ENCODE assay signal across 1 cellular context in genomic region chr2:68467077-68467960, GRCh38.
TF ChIP-seq lines count a peak whose summit lies in the region.

A gene with protein sequence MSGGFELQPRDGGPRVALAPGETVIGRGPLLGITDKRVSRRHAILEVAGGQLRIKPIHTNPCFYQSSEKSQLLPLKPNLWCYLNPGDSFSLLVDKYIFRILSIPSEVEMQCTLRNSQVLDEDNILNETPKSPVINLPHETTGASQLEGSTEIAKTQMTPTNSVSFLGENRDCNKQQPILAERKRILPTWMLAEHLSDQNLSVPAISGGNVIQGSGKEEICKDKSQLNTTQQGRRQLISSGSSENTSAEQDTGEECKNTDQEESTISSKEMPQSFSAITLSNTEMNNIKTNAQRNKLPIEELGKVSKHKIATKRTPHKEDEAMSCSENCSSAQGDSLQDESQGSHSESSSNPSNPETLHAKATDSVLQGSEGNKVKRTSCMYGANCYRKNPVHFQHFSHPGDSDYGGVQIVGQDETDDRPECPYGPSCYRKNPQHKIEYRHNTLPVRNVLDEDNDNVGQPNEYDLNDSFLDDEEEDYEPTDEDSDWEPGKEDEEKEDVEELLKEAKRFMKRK (plus strand): TSS chr2:68467585. CDS start chr2:68467732, 147 bp downstream.
A gene with protein sequence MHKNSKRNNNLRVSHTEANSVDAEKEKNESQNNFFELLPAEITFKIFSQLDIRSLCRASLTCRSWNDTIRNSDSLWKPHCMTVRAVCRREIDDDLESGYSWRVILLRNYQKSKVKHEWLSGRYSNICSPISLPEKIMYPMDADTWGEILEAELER (minus strand): TSS chr2:68467294. CDS start chr2:68465145, 2,149 bp downstream.

TF ChIP-seq in HepG2, 621 proteins besides CTCF, POLR2A, EP300 and RAD21 (continued from another document):
- TF ChIP-seq CSRNP1 (CRISPR knock-in tag; IDR thresholded peaks at IDR 0.05) (peak; percentile 65; the same call in 1 of the 2 replicates), ZFP91 (CRISPR knock-in tag; IDR thresholded peaks at IDR 0.05; ENCODE audit: borderline replicate concordance) (peak; percentile 90; the same call in 1 of the 2 replicates), ZFAT (CRISPR knock-in tag; conservative IDR thresholded peaks at IDR 0.05) (0 out of 2 replicates have a peak, but pooled peaks have one; percentile 60), ZNF280B (CRISPR knock-in tag; IDR thresholded peaks at IDR 0.05; ENCODE audit: borderline replicate concordance) (no peak; the same call in 1 of the 2 replicates), RELA (CRISPR knock-in tag; IDR thresholded peaks at IDR 0.05) (peak; percentile 98; the same call in 1 of the 2 replicates), ZNF543 (CRISPR knock-in tag; IDR thresholded peaks at IDR 0.05) (peak; percentile 80; the same call in 1 of the 2 replicates), HNRNPK (IDR thresholded peaks at IDR 0.05; ENCODE audit: low read depth, low read length, poor library complexity, severe bottlenecking) (peak; percentile 61), ZBTB7A (CRISPR knock-in tag; IDR thresholded peaks at IDR 0.05) (peak; percentile 80), ZSCAN29 (CRISPR knock-in tag; conservative IDR thresholded peaks at IDR 0.05) (peak; percentile 98), TGIF2 (CRISPR knock-in tag; IDR thresholded peaks at IDR 0.05) (peak; percentile 85), ZMYM4 (CRISPR knock-in tag; IDR thresholded peaks at IDR 0.05) (peak; percentile 68)
- TF ChIP-seq, protein P1, sequence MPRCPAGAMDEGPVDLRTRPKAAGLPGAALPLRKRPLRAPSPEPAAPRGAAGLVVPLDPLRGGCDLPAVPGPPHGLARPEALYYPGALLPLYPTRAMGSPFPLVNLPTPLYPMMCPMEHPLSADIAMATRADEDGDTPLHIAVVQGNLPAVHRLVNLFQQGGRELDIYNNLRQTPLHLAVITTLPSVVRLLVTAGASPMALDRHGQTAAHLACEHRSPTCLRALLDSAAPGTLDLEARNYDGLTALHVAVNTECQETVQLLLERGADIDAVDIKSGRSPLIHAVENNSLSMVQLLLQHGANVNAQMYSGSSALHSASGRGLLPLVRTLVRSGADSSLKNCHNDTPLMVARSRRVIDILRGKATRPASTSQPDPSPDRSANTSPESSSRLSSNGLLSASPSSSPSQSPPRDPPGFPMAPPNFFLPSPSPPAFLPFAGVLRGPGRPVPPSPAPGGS (CRISPR knock-in tag; IDR thresholded peaks at IDR 0.05) = peak; percentile 99
